Comparison of ENCODE assay signal across 9 cellular contexts in genomic region chr1:92934395-92935378, GRCh38. TPM values are rescaled to one million over a fixed set of nuclear protein-coding genes. Genes with fewer than 3 reads are reported as not detected.
DNase-seq lines count a peak whose midpoint lies in the region; ATAC-seq, FAIRE-seq and TF ChIP-seq lines count a peak whose summit lies in the region.
"Had no signal": no experiment of that assay in that cellular context is flagged by ENCODE, and none has a peak within 500 bp of the region (broad histone marks: within the 10 kb centered on the region; RNA-seq: fewer than 3 reads in every experiment).

No MANE protein-coding gene starts in this region.

- H3K27ac ChIP-seq in astrocyte (ENCODE audit: low read depth, low read length) (peak overlapping the region; percentile 45), kidney (ENCODE audit: low read depth in 2 of 2, low read length in 2 of 2) (no peak overlapping the region)
- H3K27ac ChIP-seq: 22Rv1 had no signal

- no peak overlapping the region for H2AFZ ChIP-seq in astrocyte (ENCODE audit: low read depth, low read length)

- H4K20me1 ChIP-seq in astrocyte (ENCODE audit: insufficient read depth, low read length): no peaks in the 10 kb centered on the region

- no peaks in the 10 kb centered on the region for H3K27me3 Mint-ChIP-seq in astrocyte (ENCODE audit: low read depth, unreplicated experiment)
- no peaks in the 10 kb centered on the region for H3K27me3 Mint-ChIP-seq in activated T-helper 17 cell treated with anti-CD3 and anti-CD28 coated beads, Interleukin-2, amount 50 U/mL, for 72 hours

- H3K9ac ChIP-seq in astrocyte (ENCODE audit: low read length) (no peak overlapping the region), kidney (ENCODE audit: low read length in 2 of 2) (no peak overlapping the region)

- H3K79me2 ChIP-seq in astrocyte (ENCODE audit: insufficient read depth, low read length): no peaks in the 10 kb centered on the region

- H3K4me3 Mint-ChIP-seq in astrocyte (ENCODE audit: unreplicated experiment): no peak overlapping the region
- no peak overlapping the region for H3K4me3 Mint-ChIP-seq in activated T-helper 17 cell treated with anti-CD3 and anti-CD28 coated beads, Interleukin-2, amount 50 U/mL, for 72 hours

- peak; percentile 65 for FAIRE-seq in astrocyte (lab: Jason Lieb, UNC)
- no peak for FAIRE-seq in kidney (lab: Jason Lieb, UNC)

- no peaks in the 10 kb centered on the region for H3K36me3 Mint-ChIP-seq in astrocyte (ENCODE audit: low read depth, unreplicated experiment)
- no peaks in the 10 kb centered on the region for H3K36me3 Mint-ChIP-seq in activated T-helper 17 cell treated with anti-CD3 and anti-CD28 coated beads, Interleukin-2, amount 50 U/mL, for 72 hours (ENCODE audit: low read depth)

- TF ChIP-seq CTCF in astrocyte (IDR thresholded peaks at IDR 0.05; ENCODE audit: insufficient read depth, low read depth, low read length) (no peak), kidney (IDR thresholded peaks at IDR 0.05; ENCODE audit: borderline replicate concordance, extremely low read depth, insufficient read depth) (no peak)

- peak overlapping the region; percentile 40 for H3K4me2 ChIP-seq in astrocyte (ENCODE audit: low read length)

- H3K27me3 ChIP-seq in astrocyte (ENCODE audit: insufficient read depth, low read length): no peaks in the 10 kb centered on the region

- H3K4me1 ChIP-seq in astrocyte (ENCODE audit: insufficient read depth, low read length): peaks cover 9% of the 10 kb centered on the region
- H3K4me1 ChIP-seq in kidney (ENCODE audit: control insufficient read depth in 1 of 2, insufficient read depth in 1 of 2, low read depth in 1 of 2, low read length in 2 of 2): peaks cover 0 to 7% of the 10 kb centered on the region in 2 donors

- peaks cover 7% of the 10 kb centered on the region for H3K4me1 Mint-ChIP-seq in astrocyte (ENCODE audit: low read depth, unreplicated experiment)
- peaks cover 19% of the 10 kb centered on the region for H3K4me1 Mint-ChIP-seq in activated T-helper 17 cell treated with anti-CD3 and anti-CD28 coated beads, Interleukin-2, amount 50 U/mL, for 72 hours

- DNase-seq in NCI-H1417 (lab: John Stamatoyannopoulos, UW) (peak; percentile 11 to 81 (median 52)), NCI-H1417 treated with DMSO at 0.1 percent for 48 hours (lab: John Stamatoyannopoulos, UW) (no peak), astrocyte (ENCODE audit: low read depth) (peak; percentile 98), kidney (peak; percentile 89), NCI-H526 (lab: John Stamatoyannopoulos, UW) (no peak)
- DNase-seq in activated CD8-positive, alpha-beta memory T cell treated with anti-CD3 and anti-CD28 coated beads, Interleukin-2, amount 50 U/mL, for 48 hours: no peak

- H3K9me3 Mint-ChIP-seq in astrocyte (ENCODE audit: unreplicated experiment): no peaks in the 10 kb centered on the region
- H3K9me3 Mint-ChIP-seq in activated T-helper 17 cell treated with anti-CD3 and anti-CD28 coated beads, Interleukin-2, amount 50 U/mL, for 72 hours: no peaks in the 10 kb centered on the region

- peak overlapping the region; percentile 60 for H3K27ac Mint-ChIP-seq in astrocyte (ENCODE audit: unreplicated experiment)
- no peak overlapping the region for H3K27ac Mint-ChIP-seq in activated T-helper 17 cell treated with anti-CD3 and anti-CD28 coated beads, Interleukin-2, amount 50 U/mL, for 72 hours

- H3K36me3 ChIP-seq in astrocyte (ENCODE audit: insufficient read depth, low read length): no peaks in the 10 kb centered on the region
- H3K36me3 ChIP-seq in kidney (ENCODE audit: control insufficient read depth in 1 of 2, insufficient read depth in 2 of 2, low read length in 2 of 2): no peaks in the 10 kb centered on the region

- H3K9me3 ChIP-seq in astrocyte (ENCODE audit: insufficient read depth, low read depth, low read length) (no peaks in the 10 kb centered on the region), kidney (ENCODE audit: control insufficient read depth in 1 of 2, low read length in 2 of 2) (no peaks in the 10 kb centered on the region)

- no peak for ATAC-seq in HG03469 (IDR thresholded peaks at IDR 0.05; ENCODE audit: unreplicated experiment)
- ATAC-seq in activated T-helper 17 cell treated with anti-CD3 and anti-CD28 coated beads, Interleukin-2, amount 50 U/mL, for 72 hours (replicated peaks): no peak

- intact Hi-C loops in kidney (cut with DNase I): no loop called here

- no peak overlapping the region for H3K4me3 ChIP-seq in astrocyte (ENCODE audit: insufficient read depth, low read depth, low read length)
- H3K4me3 ChIP-seq in kidney (ENCODE audit: low read length in 2 of 2): no peak overlapping the region

RNA-seq across cellular contexts. Expression of gene DIPK1A, which starts 26.6 kb away (rescaled TPM):
- total RNA-seq in astrocyte (8.4 and 8.7 TPM in 2 replicates), kidney (4.0 TPM)
- polyA plus RNA-seq in kidney (ENCODE audit: insufficient read depth, low read depth, low replicate concordance): 6.1 TPM
- 1 to 10 TPM; 6.5 to 8.6 TPM for total RNA-seq in activated T-helper 17 cell treated with anti-CD3 and anti-CD28 coated beads, Interleukin-2, amount 50 U/mL, for 72 hours

Comparison
In these comparisons a context has a peak if more than half of its experiments do, and no peak if none do; other contexts are left out.
1. DNase-seq: peak in NCI-H1417 (3 of 3), astrocyte (single experiment) and kidney (single experiment); none in NCI-H1417 treated with DMSO at 0.1 percent for 48 hours (single experiment), activated CD8-positive, alpha-beta memory T cell treated with anti-CD3 and anti-CD28 coated beads, Interleukin-2, amount 50 U/mL, for 48 hours (single experiment) and NCI-H526 (0 of 2).